1 cellular context compared by ENCODE assay signal in the genomic region with DNA sequence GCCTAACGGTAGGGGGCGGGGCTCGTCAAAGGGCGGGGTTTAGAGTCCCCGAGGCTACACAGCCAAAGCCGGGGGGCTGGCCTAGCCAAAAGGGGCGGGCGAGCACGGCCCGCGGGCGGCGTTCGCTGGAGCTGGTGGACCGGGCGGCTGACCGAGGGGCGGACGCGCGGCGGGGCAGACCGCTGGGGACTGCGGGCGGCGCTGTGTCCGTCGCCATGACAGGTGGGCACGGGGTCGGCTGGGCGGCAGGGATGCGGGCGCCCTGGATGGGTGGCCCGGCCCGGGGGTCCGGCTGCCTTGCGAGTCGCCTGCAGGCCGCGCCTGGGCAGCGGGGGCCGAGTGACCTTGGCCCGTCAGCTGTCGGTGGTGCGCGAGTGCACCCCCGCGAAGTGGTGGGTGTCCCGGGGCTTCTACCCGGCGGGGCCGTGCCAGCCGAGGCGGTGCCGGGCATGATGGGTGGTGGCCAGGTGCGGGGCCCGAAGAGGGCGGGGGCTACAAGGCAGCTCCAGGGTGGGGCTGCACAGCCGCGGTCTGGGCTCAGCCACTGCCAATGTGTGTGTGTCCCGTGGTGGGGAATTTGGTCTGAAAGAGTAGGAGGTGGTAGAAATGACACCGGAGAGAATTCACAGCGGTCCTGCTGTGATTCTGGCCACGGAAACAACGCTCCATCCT.
TF ChIP-seq lines count a peak whose summit lies in the region.

TSS of gene CARD19 (plus strand) at position 87 of the 672 bp plus-strand sequence. CDS start at position 216, 129 bp downstream.

TF ChIP-seq in HepG2, 621 proteins besides CTCF, POLR2A, EP300 and RAD21 (continued from another document and continues in another):
- TF ChIP-seq HNRNPH1 (optimal IDR thresholded peaks at IDR 0.05; ENCODE audit: low read depth, low read length), result no peak
- peak; percentile 31; the same call in 1 of the 2 replicates for TF ChIP-seq YEATS4 (CRISPR knock-in tag; IDR thresholded peaks at IDR 0.05; ENCODE audit: borderline replicate concordance)
- no peak for TF ChIP-seq TBX2 (CRISPR knock-in tag; IDR thresholded peaks at IDR 0.05; ENCODE audit: borderline replicate concordance)
- 0 out of 2 replicates have a peak, but pooled peaks have one; percentile 45 for TF ChIP-seq WIZ (CRISPR knock-in tag; IDR thresholded peaks at IDR 0.05)
- 0 out of 2 replicates have a peak, but pooled peaks have one; percentile 33 for TF ChIP-seq ZBTB43 (CRISPR knock-in tag; conservative IDR thresholded peaks at IDR 0.05)
- TF ChIP-seq, protein P1, sequence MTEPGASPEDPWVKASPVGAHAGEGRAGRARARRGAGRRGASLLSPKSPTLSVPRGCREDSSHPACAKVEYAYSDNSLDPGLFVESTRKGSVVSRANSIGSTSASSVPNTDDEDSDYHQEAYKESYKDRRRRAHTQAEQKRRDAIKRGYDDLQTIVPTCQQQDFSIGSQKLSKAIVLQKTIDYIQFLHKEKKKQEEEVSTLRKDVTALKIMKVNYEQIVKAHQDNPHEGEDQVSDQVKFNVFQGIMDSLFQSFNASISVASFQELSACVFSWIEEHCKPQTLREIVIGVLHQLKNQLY (CRISPR knock-in tag; IDR thresholded peaks at IDR 0.05), result no peak
- no peak for TF ChIP-seq MTA1 (CRISPR knock-in tag; IDR thresholded peaks at IDR 0.05; ENCODE audit: borderline replicate concordance)
- no peak for TF ChIP-seq NR2F6 (IDR thresholded peaks at IDR 0.05)
- TF ChIP-seq NR2F6 (CRISPR knock-in tag; IDR thresholded peaks at IDR 0.05), result no peak
- TF ChIP-seq SP1 (IDR thresholded peaks at IDR 0.05), result no peak
- TF ChIP-seq SP1 (CRISPR knock-in tag; IDR thresholded peaks at IDR 0.05), result peak; percentile 62
- no peak for TF ChIP-seq ZNF670 (CRISPR knock-in tag; IDR thresholded peaks at IDR 0.05; ENCODE audit: borderline replicate concordance)
- TF ChIP-seq ZBTB2 (CRISPR knock-in tag; IDR thresholded peaks at IDR 0.05; ENCODE audit: low read depth), result peak; percentile 55
- peak; percentile 37; the same call in 1 of the 2 replicates for TF ChIP-seq DR1 (CRISPR knock-in tag; IDR thresholded peaks at IDR 0.05)
- no peak for TF ChIP-seq HHEX (CRISPR knock-in tag; IDR thresholded peaks at IDR 0.05)
- TF ChIP-seq SIN3B (IDR thresholded peaks at IDR 0.05; ENCODE audit: low read length), result no peak
- no peak for TF ChIP-seq KMT2B (CRISPR knock-in tag; IDR thresholded peaks at IDR 0.05)
- TF ChIP-seq SAFB2 (CRISPR knock-in tag; IDR thresholded peaks at IDR 0.05; ENCODE audit: borderline replicate concordance, low read depth), result 0 out of 2 replicates have a peak, but pooled peaks have one; percentile 22
- TF ChIP-seq, protein P2, sequence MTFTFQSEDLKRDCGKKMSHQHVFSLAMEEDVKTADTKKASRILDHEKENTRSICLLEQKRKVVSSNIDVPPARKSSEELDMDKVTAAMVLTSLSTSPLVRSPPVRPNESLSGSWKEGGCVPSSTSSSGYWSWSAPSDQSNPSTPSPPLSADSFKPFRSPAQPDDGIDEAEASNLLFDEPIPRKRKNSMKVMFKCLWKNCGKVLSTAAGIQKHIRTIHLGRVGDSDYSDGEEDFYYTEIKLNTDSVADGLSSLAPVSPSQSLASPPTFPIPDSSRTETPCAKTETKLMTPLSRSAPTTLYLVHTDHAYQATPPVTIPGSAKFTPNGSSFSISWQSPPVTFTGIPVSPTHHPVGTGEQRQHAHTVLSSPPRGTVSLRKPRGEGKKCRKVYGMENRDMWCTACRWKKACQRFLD (CRISPR knock-in tag; IDR thresholded peaks at IDR 0.05; ENCODE audit: borderline replicate concordance), result no peak
- TF ChIP-seq HINFP (CRISPR knock-in tag; IDR thresholded peaks at IDR 0.05; ENCODE audit: low read depth), result 0 out of 2 replicates have a peak, but pooled peaks have one; percentile 20
- no peak for TF ChIP-seq ZBTB42 (CRISPR knock-in tag; IDR thresholded peaks at IDR 0.05)
- no peak for TF ChIP-seq TP53 (CRISPR knock-in tag; conservative IDR thresholded peaks at IDR 0.05)
- TF ChIP-seq HNRNPK (IDR thresholded peaks at IDR 0.05; ENCODE audit: low read depth, low read length, poor library complexity, severe bottlenecking), result peak; percentile 31
- no peak for TF ChIP-seq SNAPC5 (CRISPR knock-in tag; IDR thresholded peaks at IDR 0.05; ENCODE audit: borderline replicate concordance)
- TF ChIP-seq KLF9 (CRISPR knock-in tag; IDR thresholded peaks at IDR 0.05; ENCODE audit: low read depth), result no peak
- TF ChIP-seq ZNF136 (CRISPR knock-in tag; IDR thresholded peaks at IDR 0.05; ENCODE audit: low read depth), result no peak
- 0 out of 2 replicates have a peak, but pooled peaks have one; percentile 21 for TF ChIP-seq GATA4 (IDR thresholded peaks at IDR 0.05; ENCODE audit: borderline replicate concordance, low read depth)
- TF ChIP-seq SIX1 (CRISPR knock-in tag; IDR thresholded peaks at IDR 0.05; ENCODE audit: borderline replicate concordance), result 0 out of 2 replicates have a peak, but pooled peaks have one; percentile 8
- peak; percentile 79 for TF ChIP-seq MEIS2 (CRISPR knock-in tag; IDR thresholded peaks at IDR 0.05)
- 0 out of 2 replicates have a peak, but pooled peaks have one; percentile 31 for TF ChIP-seq PATZ1 (CRISPR knock-in tag; IDR thresholded peaks at IDR 0.05)
- no peak for TF ChIP-seq JUNB (CRISPR knock-in tag; IDR thresholded peaks at IDR 0.05; ENCODE audit: borderline replicate concordance)
- TF ChIP-seq MLXIP (CRISPR knock-in tag; IDR thresholded peaks at IDR 0.05; ENCODE audit: borderline replicate concordance), result no peak
- TF ChIP-seq GABPA (IDR thresholded peaks at IDR 0.05; ENCODE audit: low read depth, low read length), result no peak
- TF ChIP-seq GABPA (CRISPR knock-in tag; IDR thresholded peaks at IDR 0.05; ENCODE audit: low read depth), result no peak
- TF ChIP-seq ZSCAN22 (CRISPR knock-in tag; IDR thresholded peaks at IDR 0.05), result no peak
- no peak for TF ChIP-seq ERF (CRISPR knock-in tag; IDR thresholded peaks at IDR 0.05)
- TF ChIP-seq ELF1 (CRISPR knock-in tag; IDR thresholded peaks at IDR 0.05), result no peak
- TF ChIP-seq SRSF4 (IDR thresholded peaks at IDR 0.05; ENCODE audit: low read depth, low read length, poor library complexity, severe bottlenecking), result no peak
- no peak for TF ChIP-seq CSRNP2 (CRISPR knock-in tag; conservative IDR thresholded peaks at IDR 0.05; ENCODE audit: low read depth)
- no peak for TF ChIP-seq ARNTL (CRISPR knock-in tag; IDR thresholded peaks at IDR 0.05)
- peak; percentile 3; the same call in 1 of the 2 replicates for TF ChIP-seq THAP11 (CRISPR knock-in tag; IDR thresholded peaks at IDR 0.05)
- 0 out of 2 replicates have a peak, but pooled peaks have one; percentile 38 for TF ChIP-seq BCL3 (CRISPR knock-in tag; IDR thresholded peaks at IDR 0.05)
